ENCODE assay signal across 1 cellular context in the genomic region with DNA sequence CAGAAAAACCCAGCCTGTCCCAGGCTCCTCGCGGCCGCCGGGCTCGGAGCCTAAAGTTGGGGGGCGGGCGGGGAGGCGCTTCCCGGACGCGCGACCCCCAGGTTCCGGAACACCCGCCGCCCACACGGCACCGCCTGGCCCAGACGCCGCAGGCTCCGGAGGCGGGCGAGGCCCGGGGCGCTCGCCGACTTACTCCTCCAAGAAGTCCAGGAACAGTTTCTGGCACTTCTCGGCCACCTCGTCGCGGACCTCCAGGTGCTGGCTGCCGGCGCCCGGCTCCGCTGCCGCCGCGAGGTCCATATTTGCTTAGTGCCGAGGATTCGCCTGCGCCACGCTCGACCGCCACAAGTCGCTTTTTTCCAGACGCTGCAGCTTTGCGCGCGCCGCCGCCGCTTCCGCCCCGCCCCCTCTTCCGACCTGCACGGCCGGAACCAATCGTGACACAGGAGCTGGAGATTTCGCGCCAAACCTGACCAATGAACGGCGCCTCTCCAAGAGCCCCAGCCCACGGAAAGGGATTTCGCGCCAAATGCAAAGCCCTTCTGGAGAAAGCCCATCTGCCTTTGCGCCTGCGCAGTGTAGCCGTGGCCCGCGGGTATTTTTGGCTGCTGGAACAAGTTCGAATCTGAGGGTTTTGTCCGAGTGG.
A peak's percentile ranks its signal among the peaks of the same experiment; 100 is the strongest.
TF ChIP-seq lines count a peak whose summit lies in the region.

A gene (minus strand): TSS at position 378 of the 646 bp plus-strand sequence. CDS start 78 bp downstream, at position 300.

TF ChIP-seq in K562, 482 proteins besides CTCF, POLR2A, EP300 and RAD21 (continued from another document and continues in another):
- TF ChIP-seq, protein P1, sequence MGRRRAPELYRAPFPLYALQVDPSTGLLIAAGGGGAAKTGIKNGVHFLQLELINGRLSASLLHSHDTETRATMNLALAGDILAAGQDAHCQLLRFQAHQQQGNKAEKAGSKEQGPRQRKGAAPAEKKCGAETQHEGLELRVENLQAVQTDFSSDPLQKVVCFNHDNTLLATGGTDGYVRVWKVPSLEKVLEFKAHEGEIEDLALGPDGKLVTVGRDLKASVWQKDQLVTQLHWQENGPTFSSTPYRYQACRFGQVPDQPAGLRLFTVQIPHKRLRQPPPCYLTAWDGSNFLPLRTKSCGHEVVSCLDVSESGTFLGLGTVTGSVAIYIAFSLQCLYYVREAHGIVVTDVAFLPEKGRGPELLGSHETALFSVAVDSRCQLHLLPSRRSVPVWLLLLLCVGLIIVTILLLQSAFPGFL (CRISPR knock-in tag; IDR thresholded peaks at IDR 0.05) = no peak
- TF ChIP-seq, protein P2, sequence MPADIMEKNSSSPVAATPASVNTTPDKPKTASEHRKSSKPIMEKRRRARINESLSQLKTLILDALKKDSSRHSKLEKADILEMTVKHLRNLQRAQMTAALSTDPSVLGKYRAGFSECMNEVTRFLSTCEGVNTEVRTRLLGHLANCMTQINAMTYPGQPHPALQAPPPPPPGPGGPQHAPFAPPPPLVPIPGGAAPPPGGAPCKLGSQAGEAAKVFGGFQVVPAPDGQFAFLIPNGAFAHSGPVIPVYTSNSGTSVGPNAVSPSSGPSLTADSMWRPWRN (IDR thresholded peaks at IDR 0.05; ENCODE audit: low read depth) = peak; percentile 61; the same call in 1 of the 2 replicates
- TF ChIP-seq SOX6 (IDR thresholded peaks at IDR 0.05) (peak; percentile 7; the same call in 1 of the 2 replicates), ZNF24 (IDR thresholded peaks at IDR 0.05) (peak; percentile 95), CTBP1 (IDR thresholded peaks at IDR 0.05; ENCODE audit: borderline replicate concordance) (peak; percentile 71; the same call in 1 of the 2 replicates), NR4A1 (CRISPR knock-in tag; IDR thresholded peaks at IDR 0.05) (no peak), NR4A1 (tag; IDR thresholded peaks at IDR 0.05) (0 out of 2 replicates have a peak, but pooled peaks have one; percentile 28), NRF1 (conservative IDR thresholded peaks at IDR 0.05 in 1 of 2, IDR thresholded peaks at IDR 0.05 in 1 of 2) (peak; percentile 97 to 98), ZFX (CRISPR knock-in tag; IDR thresholded peaks at IDR 0.05) (peak; percentile 66), FOXP1 (CRISPR knock-in tag; IDR thresholded peaks at IDR 0.05) (peak; percentile 73), NCOA2 (IDR thresholded peaks at IDR 0.05; ENCODE audit: partially characterized antibody in 2 of 2) (no peak), ZNF766 (CRISPR knock-in tag; conservative IDR thresholded peaks at IDR 0.05) (no peak), BCOR (IDR thresholded peaks at IDR 0.05) (no peak), ZNF121 (CRISPR knock-in tag; conservative IDR thresholded peaks at IDR 0.05) (no peak), ZBTB17 (CRISPR knock-in tag; IDR thresholded peaks at IDR 0.05) (0 out of 2 replicates have a peak, but pooled peaks have one; percentile 6), ASH1L (IDR thresholded peaks at IDR 0.05; ENCODE audit: borderline replicate concordance, low read depth, partially characterized antibody) (peak; percentile 78), RBM17 (IDR thresholded peaks at IDR 0.05; ENCODE audit: borderline replicate concordance, low read depth, low read length) (no peak), ZFP1 (CRISPR knock-in tag; IDR thresholded peaks at IDR 0.05) (0 out of 2 replicates have a peak, but pooled peaks have one; percentile 7), CHD4 (IDR thresholded peaks at IDR 0.05; ENCODE audit: insufficient read depth, insufficient replicate concordance, low read depth, low read length, poor library complexity, severe bottlenecking) (no peak), RBM14 (IDR thresholded peaks at IDR 0.05; ENCODE audit: borderline replicate concordance, insufficient read depth, low read depth, low read length) (0 out of 2 replicates have a peak, but pooled peaks have one; percentile 65), FOXM1 (IDR thresholded peaks at IDR 0.05; ENCODE audit: low read depth) (peak; percentile 48; the same call in 1 of the 2 replicates), FOXM1 (CRISPR knock-in tag; IDR thresholded peaks at IDR 0.05; ENCODE audit: low read depth) (peak; percentile 96), SP1 (CRISPR knock-in tag; IDR thresholded peaks at IDR 0.05) (peak; percentile 88), NFYB (IDR thresholded peaks at IDR 0.05; ENCODE audit: extremely low read depth, insufficient read length) (peak; percentile 79), LCOR (CRISPR knock-in tag; IDR thresholded peaks at IDR 0.05) (peak; percentile 100), HDAC1 (IDR thresholded peaks at IDR 0.05) (peak in 1 of 2 experiments; percentile 46; a peak in 2 of 4 replicates), BRCA1 (IDR thresholded peaks at IDR 0.05) (no peak), BRCA1 (CRISPR knock-in tag; IDR thresholded peaks at IDR 0.05) (no peak), ZNF263 (CRISPR knock-in tag; IDR thresholded peaks at IDR 0.05; ENCODE audit: borderline replicate concordance) (peak; percentile 41; the same call in 1 of the 2 replicates), YBX1 (IDR thresholded peaks at IDR 0.05) (no peak), NCOA4 (IDR thresholded peaks at IDR 0.05; ENCODE audit: partially characterized antibody) (no peak), SREBF1 (IDR thresholded peaks at IDR 0.05; ENCODE audit: borderline replicate concordance, low read depth, low read length) (peak; percentile 66; the same call in 1 of the 2 replicates), EP400 (IDR thresholded peaks at IDR 0.05) (peak; percentile 95), ELF1 (tag; IDR thresholded peaks at IDR 0.05) (peak; percentile 59), SIN3A (IDR thresholded peaks at IDR 0.05; ENCODE audit: borderline replicate concordance in 2 of 2, control insufficient read depth in 1 of 2, low read depth in 2 of 2, low read length in 2 of 2) (peak; percentile 67 to 88; a peak in 3 of 4 replicates)
- TF ChIP-seq, protein P3, sequence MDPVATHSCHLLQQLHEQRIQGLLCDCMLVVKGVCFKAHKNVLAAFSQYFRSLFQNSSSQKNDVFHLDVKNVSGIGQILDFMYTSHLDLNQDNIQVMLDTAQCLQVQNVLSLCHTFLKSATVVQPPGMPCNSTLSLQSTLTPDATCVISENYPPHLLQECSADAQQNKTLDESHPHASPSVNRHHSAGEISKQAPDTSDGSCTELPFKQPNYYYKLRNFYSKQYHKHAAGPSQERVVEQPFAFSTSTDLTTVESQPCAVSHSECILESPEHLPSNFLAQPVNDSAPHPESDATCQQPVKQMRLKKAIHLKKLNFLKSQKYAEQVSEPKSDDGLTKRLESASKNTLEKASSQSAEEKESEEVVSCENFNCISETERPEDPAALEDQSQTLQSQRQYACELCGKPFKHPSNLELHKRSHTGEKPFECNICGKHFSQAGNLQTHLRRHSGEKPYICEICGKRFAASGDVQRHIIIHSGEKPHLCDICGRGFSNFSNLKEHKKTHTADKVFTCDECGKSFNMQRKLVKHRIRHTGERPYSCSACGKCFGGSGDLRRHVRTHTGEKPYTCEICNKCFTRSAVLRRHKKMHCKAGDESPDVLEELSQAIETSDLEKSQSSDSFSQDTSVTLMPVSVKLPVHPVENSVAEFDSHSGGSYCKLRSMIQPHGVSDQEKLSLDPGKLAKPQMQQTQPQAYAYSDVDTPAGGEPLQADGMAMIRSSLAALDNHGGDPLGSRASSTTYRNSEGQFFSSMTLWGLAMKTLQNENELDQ (CRISPR knock-in tag; IDR thresholded peaks at IDR 0.05; ENCODE audit: borderline replicate concordance) = peak; percentile 86; the same call in 1 of the 2 replicates
- TF ChIP-seq, protein P4, sequence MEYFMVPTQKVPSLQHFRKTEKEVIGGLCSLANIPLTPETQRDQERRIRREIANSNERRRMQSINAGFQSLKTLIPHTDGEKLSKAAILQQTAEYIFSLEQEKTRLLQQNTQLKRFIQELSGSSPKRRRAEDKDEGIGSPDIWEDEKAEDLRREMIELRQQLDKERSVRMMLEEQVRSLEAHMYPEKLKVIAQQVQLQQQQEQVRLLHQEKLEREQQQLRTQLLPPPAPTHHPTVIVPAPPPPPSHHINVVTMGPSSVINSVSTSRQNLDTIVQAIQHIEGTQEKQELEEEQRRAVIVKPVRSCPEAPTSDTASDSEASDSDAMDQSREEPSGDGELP (CRISPR knock-in tag; IDR thresholded peaks at IDR 0.05; ENCODE audit: borderline replicate concordance) = peak; percentile 94
- TF ChIP-seq, protein P5, sequence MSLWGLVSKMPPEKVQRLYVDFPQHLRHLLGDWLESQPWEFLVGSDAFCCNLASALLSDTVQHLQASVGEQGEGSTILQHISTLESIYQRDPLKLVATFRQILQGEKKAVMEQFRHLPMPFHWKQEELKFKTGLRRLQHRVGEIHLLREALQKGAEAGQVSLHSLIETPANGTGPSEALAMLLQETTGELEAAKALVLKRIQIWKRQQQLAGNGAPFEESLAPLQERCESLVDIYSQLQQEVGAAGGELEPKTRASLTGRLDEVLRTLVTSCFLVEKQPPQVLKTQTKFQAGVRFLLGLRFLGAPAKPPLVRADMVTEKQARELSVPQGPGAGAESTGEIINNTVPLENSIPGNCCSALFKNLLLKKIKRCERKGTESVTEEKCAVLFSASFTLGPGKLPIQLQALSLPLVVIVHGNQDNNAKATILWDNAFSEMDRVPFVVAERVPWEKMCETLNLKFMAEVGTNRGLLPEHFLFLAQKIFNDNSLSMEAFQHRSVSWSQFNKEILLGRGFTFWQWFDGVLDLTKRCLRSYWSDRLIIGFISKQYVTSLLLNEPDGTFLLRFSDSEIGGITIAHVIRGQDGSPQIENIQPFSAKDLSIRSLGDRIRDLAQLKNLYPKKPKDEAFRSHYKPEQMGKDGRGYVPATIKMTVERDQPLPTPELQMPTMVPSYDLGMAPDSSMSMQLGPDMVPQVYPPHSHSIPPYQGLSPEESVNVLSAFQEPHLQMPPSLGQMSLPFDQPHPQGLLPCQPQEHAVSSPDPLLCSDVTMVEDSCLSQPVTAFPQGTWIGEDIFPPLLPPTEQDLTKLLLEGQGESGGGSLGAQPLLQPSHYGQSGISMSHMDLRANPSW (CRISPR knock-in tag; IDR thresholded peaks at IDR 0.05) = peak; percentile 89; the same call in 1 of the 2 replicates
- TF ChIP-seq, protein P6, sequence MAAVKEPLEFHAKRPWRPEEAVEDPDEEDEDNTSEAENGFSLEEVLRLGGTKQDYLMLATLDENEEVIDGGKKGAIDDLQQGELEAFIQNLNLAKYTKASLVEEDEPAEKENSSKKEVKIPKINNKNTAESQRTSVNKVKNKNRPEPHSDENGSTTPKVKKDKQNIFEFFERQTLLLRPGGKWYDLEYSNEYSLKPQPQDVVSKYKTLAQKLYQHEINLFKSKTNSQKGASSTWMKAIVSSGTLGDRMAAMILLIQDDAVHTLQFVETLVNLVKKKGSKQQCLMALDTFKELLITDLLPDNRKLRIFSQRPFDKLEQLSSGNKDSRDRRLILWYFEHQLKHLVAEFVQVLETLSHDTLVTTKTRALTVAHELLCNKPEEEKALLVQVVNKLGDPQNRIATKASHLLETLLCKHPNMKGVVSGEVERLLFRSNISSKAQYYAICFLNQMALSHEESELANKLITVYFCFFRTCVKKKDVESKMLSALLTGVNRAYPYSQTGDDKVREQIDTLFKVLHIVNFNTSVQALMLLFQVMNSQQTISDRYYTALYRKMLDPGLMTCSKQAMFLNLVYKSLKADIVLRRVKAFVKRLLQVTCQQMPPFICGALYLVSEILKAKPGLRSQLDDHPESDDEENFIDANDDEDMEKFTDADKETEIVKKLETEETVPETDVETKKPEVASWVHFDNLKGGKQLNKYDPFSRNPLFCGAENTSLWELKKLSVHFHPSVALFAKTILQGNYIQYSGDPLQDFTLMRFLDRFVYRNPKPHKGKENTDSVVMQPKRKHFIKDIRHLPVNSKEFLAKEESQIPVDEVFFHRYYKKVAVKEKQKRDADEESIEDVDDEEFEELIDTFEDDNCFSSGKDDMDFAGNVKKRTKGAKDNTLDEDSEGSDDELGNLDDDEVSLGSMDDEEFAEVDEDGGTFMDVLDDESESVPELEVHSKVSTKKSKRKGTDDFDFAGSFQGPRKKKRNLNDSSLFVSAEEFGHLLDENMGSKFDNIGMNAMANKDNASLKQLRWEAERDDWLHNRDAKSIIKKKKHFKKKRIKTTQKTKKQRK (IDR thresholded peaks at IDR 0.05; ENCODE audit: borderline replicate concordance, low read depth, low read length) = no peak
- TF ChIP-seq, protein P7, sequence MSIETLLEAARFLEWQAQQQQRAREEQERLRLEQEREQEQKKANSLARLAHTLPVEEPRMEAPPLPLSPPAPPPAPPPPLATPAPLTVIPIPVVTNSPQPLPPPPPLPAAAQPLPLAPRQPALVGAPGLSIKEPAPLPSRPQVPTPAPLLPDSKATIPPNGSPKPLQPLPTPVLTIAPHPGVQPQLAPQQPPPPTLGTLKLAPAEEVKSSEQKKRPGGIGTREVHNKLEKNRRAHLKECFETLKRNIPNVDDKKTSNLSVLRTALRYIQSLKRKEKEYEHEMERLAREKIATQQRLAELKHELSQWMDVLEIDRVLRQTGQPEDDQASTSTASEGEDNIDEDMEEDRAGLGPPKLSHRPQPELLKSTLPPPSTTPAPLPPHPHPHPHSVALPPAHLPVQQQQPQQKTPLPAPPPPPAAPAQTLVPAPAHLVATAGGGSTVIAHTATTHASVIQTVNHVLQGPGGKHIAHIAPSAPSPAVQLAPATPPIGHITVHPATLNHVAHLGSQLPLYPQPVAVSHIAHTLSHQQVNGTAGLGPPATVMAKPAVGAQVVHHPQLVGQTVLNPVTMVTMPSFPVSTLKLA (conservative IDR thresholded peaks at IDR 0.05) = peak; percentile 85 to 94
- TF ChIP-seq, protein P8, sequence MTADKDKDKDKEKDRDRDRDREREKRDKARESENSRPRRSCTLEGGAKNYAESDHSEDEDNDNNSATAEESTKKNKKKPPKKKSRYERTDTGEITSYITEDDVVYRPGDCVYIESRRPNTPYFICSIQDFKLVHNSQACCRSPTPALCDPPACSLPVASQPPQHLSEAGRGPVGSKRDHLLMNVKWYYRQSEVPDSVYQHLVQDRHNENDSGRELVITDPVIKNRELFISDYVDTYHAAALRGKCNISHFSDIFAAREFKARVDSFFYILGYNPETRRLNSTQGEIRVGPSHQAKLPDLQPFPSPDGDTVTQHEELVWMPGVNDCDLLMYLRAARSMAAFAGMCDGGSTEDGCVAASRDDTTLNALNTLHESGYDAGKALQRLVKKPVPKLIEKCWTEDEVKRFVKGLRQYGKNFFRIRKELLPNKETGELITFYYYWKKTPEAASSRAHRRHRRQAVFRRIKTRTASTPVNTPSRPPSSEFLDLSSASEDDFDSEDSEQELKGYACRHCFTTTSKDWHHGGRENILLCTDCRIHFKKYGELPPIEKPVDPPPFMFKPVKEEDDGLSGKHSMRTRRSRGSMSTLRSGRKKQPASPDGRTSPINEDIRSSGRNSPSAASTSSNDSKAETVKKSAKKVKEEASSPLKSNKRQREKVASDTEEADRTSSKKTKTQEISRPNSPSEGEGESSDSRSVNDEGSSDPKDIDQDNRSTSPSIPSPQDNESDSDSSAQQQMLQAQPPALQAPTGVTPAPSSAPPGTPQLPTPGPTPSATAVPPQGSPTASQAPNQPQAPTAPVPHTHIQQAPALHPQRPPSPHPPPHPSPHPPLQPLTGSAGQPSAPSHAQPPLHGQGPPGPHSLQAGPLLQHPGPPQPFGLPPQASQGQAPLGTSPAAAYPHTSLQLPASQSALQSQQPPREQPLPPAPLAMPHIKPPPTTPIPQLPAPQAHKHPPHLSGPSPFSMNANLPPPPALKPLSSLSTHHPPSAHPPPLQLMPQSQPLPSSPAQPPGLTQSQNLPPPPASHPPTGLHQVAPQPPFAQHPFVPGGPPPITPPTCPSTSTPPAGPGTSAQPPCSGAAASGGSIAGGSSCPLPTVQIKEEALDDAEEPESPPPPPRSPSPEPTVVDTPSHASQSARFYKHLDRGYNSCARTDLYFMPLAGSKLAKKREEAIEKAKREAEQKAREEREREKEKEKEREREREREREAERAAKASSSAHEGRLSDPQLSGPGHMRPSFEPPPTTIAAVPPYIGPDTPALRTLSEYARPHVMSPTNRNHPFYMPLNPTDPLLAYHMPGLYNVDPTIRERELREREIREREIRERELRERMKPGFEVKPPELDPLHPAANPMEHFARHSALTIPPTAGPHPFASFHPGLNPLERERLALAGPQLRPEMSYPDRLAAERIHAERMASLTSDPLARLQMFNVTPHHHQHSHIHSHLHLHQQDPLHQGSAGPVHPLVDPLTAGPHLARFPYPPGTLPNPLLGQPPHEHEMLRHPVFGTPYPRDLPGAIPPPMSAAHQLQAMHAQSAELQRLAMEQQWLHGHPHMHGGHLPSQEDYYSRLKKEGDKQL (CRISPR knock-in tag; IDR thresholded peaks at IDR 0.05; ENCODE audit: borderline replicate concordance) = no peak
